Comparison of ENCODE assay signal across 9 cellular contexts in genomic region chr4:178836865-178837264, GRCh38.
"Had no signal": no experiment of that assay in that cellular context is flagged by ENCODE, and none has a peak within 500 bp of the region (broad histone marks: within the 10 kb centered on the region; RNA-seq: fewer than 3 reads in every experiment).

No MANE protein-coding gene starts in this region.

- H3K36me3 ChIP-seq: HAP-1 had no signal

- H3K4me1 Mint-ChIP-seq: IgD-negative memory B cell had no signal

- H3K9me3 ChIP-seq: HAP-1 had no signal

- H3K27ac ChIP-seq: GM23248, HL-60 had no signal

- H3K27ac Mint-ChIP-seq: HFFc6, IgD-negative memory B cell had no signal

- H3K36me3 Mint-ChIP-seq: IgD-negative memory B cell had no signal

- H3K4me1 ChIP-seq: HAP-1 had no signal

- H3K27me3 Mint-ChIP-seq: IgD-negative memory B cell had no signal

- H3K4me3 ChIP-seq: GM23248, HAP-1 had no signal

- DNase-seq: GM23248, GOT3, H7, HFFc6, KG1 had no signal

- H2AFZ ChIP-seq: GM23248 had no signal

- H3K9ac ChIP-seq: GM23248 had no signal

- ATAC-seq: HCT116 had no signal

- H3K4me3 Mint-ChIP-seq: HFFc6, IgD-negative memory B cell had no signal
